In genomic region chr7:36318116-36318515, GRCh38 we compare ENCODE assay signal across 32 cellular contexts.
"Had no signal": no experiment of that assay in that cellular context is flagged by ENCODE, and none has a peak within 500 bp of the region (broad histone marks: within the 10 kb centered on the region; RNA-seq: fewer than 3 reads in every experiment).

No MANE protein-coding gene starts in this region.

- ATAC-seq: activated naive CD4-positive, alpha-beta T cell treated with anti-CD3 and anti-CD28 coated beads, Interleukin-2, amount 50 U/mL, for 72 hours; body of pancreas; Right ventricle myocardium inferior had no signal

- H3K4me3 Mint-ChIP-seq: activated CD4-positive, alpha-beta memory T cell treated with anti-CD3 and anti-CD28 coated beads, Interleukin-2, amount 10 ng/mL, durations not matched to agents 7 days and 5 days; activated naive CD4-positive, alpha-beta T cell treated with anti-CD3 and anti-CD28 coated beads for 36 hours; activated T-cell treated with anti-CD3 and anti-CD28 coated beads, Interleukin-2, amount 50 U/mL, for 24 hours had no signal

- FAIRE-seq: astrocyte, RCC 7860 had no signal

- H3K9me3 ChIP-seq: adrenal gland, body of pancreas, breast epithelium, MG63 had no signal

- DNase-seq: activated CD4-positive, alpha-beta memory T cell treated with anti-CD3 and anti-CD28 coated beads, Interleukin-2, amount 10 ng/mL, durations not matched to agents 7 days and 5 days; activated CD4-positive, alpha-beta T cell treated with anti-CD3 and anti-CD28 coated beads for 1 hour; activated CD4-positive, alpha-beta T cell treated with anti-CD3 and anti-CD28 coated beads for 48 hours; activated CD4-positive, CD25-positive, alpha-beta regulatory T cell; activated gamma-delta T cell treated with Interleukin-2 at 50 U/mL for 16 hours; activated naive CD4-positive, alpha-beta T cell treated with anti-CD3 and anti-CD28 coated beads for 36 hours; activated T-cell treated with anti-CD3 and anti-CD28 coated beads, Interleukin-2, amount 50 U/mL, for 24 hours; body of pancreas; Kasumi-1; KG1; MG63; NCI-H1048; NCI-H1105 treated with DMSO at 0.1 percent for 48 hours; NCI-H1436; NCI-H1694; NCI-H1930; NCI-H2081 treated with DMSO at 0.1 percent for 48 hours; NCI-H345; NCI-H524 treated with DMSO at 0.1 percent for 48 hours; PC-3; SIG-M5; T-helper 1 cell; T-helper 2 cell; T-helper 9 cell; WERI-Rb-1 had no signal

- H3K27me3 ChIP-seq: adrenal gland, body of pancreas, breast epithelium, MG63 had no signal

- H3K27ac ChIP-seq: adrenal gland, body of pancreas, breast epithelium, RWPE1, WERI-Rb-1 had no signal

- H3K27ac Mint-ChIP-seq: activated CD4-positive, alpha-beta memory T cell treated with anti-CD3 and anti-CD28 coated beads, Interleukin-2, amount 10 ng/mL, durations not matched to agents 7 days and 5 days; activated naive CD4-positive, alpha-beta T cell treated with anti-CD3 and anti-CD28 coated beads for 36 hours; activated naive CD4-positive, alpha-beta T cell treated with anti-CD3 and anti-CD28 coated beads, Interleukin-2, amount 50 U/mL, for 72 hours; activated T-cell treated with anti-CD3 and anti-CD28 coated beads, Interleukin-2, amount 50 U/mL, for 24 hours had no signal

- H3K36me3 Mint-ChIP-seq: activated naive CD4-positive, alpha-beta T cell treated with anti-CD3 and anti-CD28 coated beads, Interleukin-2, amount 50 U/mL, for 72 hours had no signal

- H3K4me1 ChIP-seq: adrenal gland, breast epithelium had no signal

- H3K9me3 Mint-ChIP-seq: activated CD4-positive, alpha-beta memory T cell treated with anti-CD3 and anti-CD28 coated beads, Interleukin-2, amount 10 ng/mL, durations not matched to agents 7 days and 5 days; activated naive CD4-positive, alpha-beta T cell treated with anti-CD3 and anti-CD28 coated beads, Interleukin-2, amount 50 U/mL, for 72 hours; activated T-cell treated with anti-CD3 and anti-CD28 coated beads, Interleukin-2, amount 50 U/mL, for 24 hours had no signal

- H3K36me3 ChIP-seq: adrenal gland, breast epithelium, MG63, WERI-Rb-1 had no signal

- H3K4me3 ChIP-seq: adrenal gland, body of pancreas, breast epithelium, MG63 had no signal
